20 cellular contexts compared by ENCODE assay signal in genomic region chr12:130981156-130981789, GRCh38. TPM values are rescaled to one million over a fixed set of nuclear protein-coding genes. Genes with fewer than 3 reads are reported as not detected.
DNase-seq lines count a peak whose midpoint lies in the region; ATAC-seq and TF ChIP-seq lines count a peak whose summit lies in the region.
"Had no signal": no experiment of that assay in that cellular context is flagged by ENCODE, and none has a peak within 500 bp of the region (broad histone marks: within the 10 kb centered on the region; RNA-seq: fewer than 3 reads in every experiment).

No MANE protein-coding gene starts in this region.

- no peak overlapping the region for H3K27ac Mint-ChIP-seq in WTC11
- no peak overlapping the region for H3K27ac Mint-ChIP-seq in naive thymus-derived CD4-positive, alpha-beta T cell
- H3K27ac Mint-ChIP-seq: activated CD4-positive, alpha-beta T cell treated with anti-CD3 and anti-CD28 coated beads for 36 hours; T-helper 17 cell had no signal

- H3K9ac ChIP-seq in muscle layer of colon (ENCODE audit: low read length): no peak overlapping the region

- no peaks in the 10 kb centered on the region for H4K20me1 ChIP-seq in DOHH2 (ENCODE audit: control insufficient read depth, insufficient read depth, low read depth, low read length)

- H3K9me2 ChIP-seq in DOHH2 (replicated peaks; ENCODE audit: control insufficient read depth, low read length): no peaks in the 10 kb centered on the region

- H3K27me3 ChIP-seq in DOHH2 (ENCODE audit: control insufficient read depth, low read length) (no peaks in the 10 kb centered on the region), muscle layer of colon (ENCODE audit: control insufficient read depth in 1 of 2, insufficient read depth in 2 of 2, low read length in 2 of 2) (no peaks in the 10 kb centered on the region)
- H3K27me3 ChIP-seq in naive thymus-derived CD4-positive, alpha-beta T cell (ENCODE audit: control insufficient read depth in 2 of 2, insufficient read depth in 2 of 2, low read length in 2 of 2): no peaks in the 10 kb centered on the region
- H3K27me3 ChIP-seq: ascending aorta, foreskin keratinocyte had no signal

- intact Hi-C loops in naive thymus-derived CD4-positive, alpha-beta T cell (cut with micrococcal nuclease): no loop called here

- H3K4me3 Mint-ChIP-seq in WTC11: no peak overlapping the region
- no peak overlapping the region for H3K4me3 Mint-ChIP-seq in naive thymus-derived CD4-positive, alpha-beta T cell
- H3K4me3 Mint-ChIP-seq: activated CD4-positive, alpha-beta T cell treated with anti-CD3 and anti-CD28 coated beads for 36 hours; T-helper 17 cell had no signal

- H3K4me3 ChIP-seq in DOHH2 (ENCODE audit: low read length) (peak overlapping the region; percentile 59), muscle layer of colon (ENCODE audit: low read depth in 1 of 2, low read length in 2 of 2) (no peak overlapping the region)
- no peak overlapping the region for H3K4me3 ChIP-seq in naive thymus-derived CD4-positive, alpha-beta T cell (ENCODE audit: low read length)
- H3K4me3 ChIP-seq: ascending aorta had no signal

- POLR2A ChIA-PET in WTC11 (lab: Charles Lee): no interaction called here
- POLR2A ChIA-PET in naive thymus-derived CD4-positive, alpha-beta T cell (lab: Charles Lee): no interaction called here

- peaks cover 6% of the 10 kb centered on the region for H3K36me3 ChIP-seq in DOHH2 (ENCODE audit: control insufficient read depth, low read length)
- H3K36me3 ChIP-seq in muscle layer of colon (ENCODE audit: insufficient read depth, low read length): no peaks in the 10 kb centered on the region
- no peaks in the 10 kb centered on the region for H3K36me3 ChIP-seq in naive thymus-derived CD4-positive, alpha-beta T cell (ENCODE audit: control insufficient read depth in 2 of 3, insufficient read depth in 3 of 3, low read length in 3 of 3)
- H3K36me3 ChIP-seq: ascending aorta, neutrophil had no signal

- peaks cover 11% of the 10 kb centered on the region for H3K4me1 Mint-ChIP-seq in WTC11
- H3K4me1 Mint-ChIP-seq in naive thymus-derived CD4-positive, alpha-beta T cell: peaks cover 0 to 6% (median 0%) of the 10 kb centered on the region in 7 donors
- H3K4me1 Mint-ChIP-seq: activated CD4-positive, alpha-beta T cell treated with anti-CD3 and anti-CD28 coated beads for 36 hours; T-helper 17 cell had no signal

- H3K4me2 ChIP-seq in DOHH2 (ENCODE audit: low read length): peak overlapping the region; percentile 67

- H3K4me1 ChIP-seq in DOHH2 (ENCODE audit: control insufficient read depth, low read length): peaks cover 67% of the 10 kb centered on the region
- peaks cover 14% of the 10 kb centered on the region for H3K4me1 ChIP-seq in muscle layer of colon (ENCODE audit: insufficient read depth, low read length)
- no peaks in the 10 kb centered on the region for H3K4me1 ChIP-seq in naive thymus-derived CD4-positive, alpha-beta T cell (ENCODE audit: control insufficient read depth in 2 of 2, insufficient read depth in 2 of 2, low read length in 2 of 2)
- H3K4me1 ChIP-seq: ascending aorta, foreskin keratinocyte had no signal

- H3K9me3 ChIP-seq in DOHH2 (ENCODE audit: control insufficient read depth, insufficient read depth, low read length) (no peaks in the 10 kb centered on the region), muscle layer of colon (ENCODE audit: low read length) (no peaks in the 10 kb centered on the region)
- H3K9me3 ChIP-seq in naive thymus-derived CD4-positive, alpha-beta T cell (ENCODE audit: control insufficient read depth in 2 of 3, low read length in 3 of 3): no peaks in the 10 kb centered on the region
- H3K9me3 ChIP-seq: ascending aorta, neutrophil had no signal

- TF ChIP-seq CTCF in DOHH2 (IDR thresholded peaks at IDR 0.05; ENCODE audit: low read depth, low read length, poor library complexity, severe bottlenecking) (no peak), WTC11 (IDR thresholded peaks at IDR 0.05) (no peak)

- in situ Hi-C loops in KBM-7 (cut with MboI; ENCODE audit: low pct_unique_long_range_greater_than_20kb, low sequenced_read_pairs): no loop called here

- H3K36me3 Mint-ChIP-seq in WTC11: no peaks in the 10 kb centered on the region
- H3K36me3 Mint-ChIP-seq in naive thymus-derived CD4-positive, alpha-beta T cell: no peaks in the 10 kb centered on the region

- no peak for ATAC-seq in WTC11
- no peak for ATAC-seq in naive thymus-derived CD4-positive, alpha-beta T cell
- ATAC-seq: activated CD4-positive, alpha-beta T cell treated with anti-CD3 and anti-CD28 coated beads for 36 hours; foreskin keratinocyte; sciatic nerve; T-helper 17 cell had no signal

- peak overlapping the region; percentile 98 for H3K27ac ChIP-seq in DOHH2 (ENCODE audit: low read depth, low read length)
- peak overlapping the region; percentile 37 for H3K27ac ChIP-seq in muscle layer of colon (ENCODE audit: low read depth, low read length)
- no peak overlapping the region for H3K27ac ChIP-seq in naive thymus-derived CD4-positive, alpha-beta T cell (ENCODE audit: low read depth, low read length)
- H3K27ac ChIP-seq: ascending aorta, foreskin keratinocyte, neutrophil had no signal

- peaks cover 42% of the 10 kb centered on the region for H3F3A ChIP-seq in DOHH2 (ENCODE audit: control insufficient read depth, insufficient read depth)

- H3K9me3 Mint-ChIP-seq in WTC11: no peaks in the 10 kb centered on the region
- no peaks in the 10 kb centered on the region for H3K9me3 Mint-ChIP-seq in naive thymus-derived CD4-positive, alpha-beta T cell

- CTCF ChIA-PET in WTC11 (lab: Charles Lee): no interaction called here
- CTCF ChIA-PET in naive thymus-derived CD4-positive, alpha-beta T cell (lab: Charles Lee): no interaction called here

- DNase-seq in KBM-7 (peak; percentile 69), WTC11 (ENCODE audit: low spot score) (no peak), iPS-NIHi11 (ENCODE audit: low spot score) (no peak), iPS-NIHi7 (ENCODE audit: extremely low spot score) (no peak)
- no peak for DNase-seq in naive thymus-derived CD4-positive, alpha-beta T cell
- DNase-seq: activated CD4-positive, alpha-beta T cell treated with anti-CD3 and anti-CD28 coated beads for 36 hours; activated CD8-positive, alpha-beta memory T cell treated with anti-CD3 and anti-CD28 coated beads, Interleukin-2, amount 50 U/mL, for 4 hours; activated naive CD4-positive, alpha-beta T cell treated with Interleukin-2 at 50 U/mL for 16 hours; foreskin keratinocyte; GF-D8; NCI-H1105; NCI-H2171 treated with DMSO at 0.1 percent for 48 hours; stimulated activated CD4-positive, alpha-beta T cell treated with anti-CD3 and anti-CD28 coated beads, Interleukin-1b, Interleukin-23, amount 100 ng/mL, for 48 hours; T-helper 17 cell had no signal

- H3K79me2 ChIP-seq in DOHH2 (ENCODE audit: control insufficient read depth, low read length): peaks cover 7% of the 10 kb centered on the region

- no peaks in the 10 kb centered on the region for H3K27me3 Mint-ChIP-seq in WTC11 (ENCODE audit: low read depth)
- H3K27me3 Mint-ChIP-seq in naive thymus-derived CD4-positive, alpha-beta T cell: peaks cover 6 to 29% (median 15%) of the 10 kb centered on the region in 5 donors

TF ChIP-seq in WTC11, 78 proteins besides CTCF, POLR2A, EP300 and RAD21:
- TF ChIP-seq SMAD3 (CRISPR knock-in tag; IDR thresholded peaks at IDR 0.05; ENCODE audit: borderline replicate concordance) (no peak), HMGXB4 (CRISPR knock-in tag; IDR thresholded peaks at IDR 0.05) (no peak), ESRRA (CRISPR knock-in tag; IDR thresholded peaks at IDR 0.05; ENCODE audit: borderline replicate concordance) (peak; percentile 29; the same call in 1 of the 2 replicates), SMAD4 (CRISPR knock-in tag; IDR thresholded peaks at IDR 0.05) (no peak)

RNA-seq across cellular contexts. Expression of gene ADGRD1, which starts 27.6 kb away (rescaled TPM):
- 0.77 to 0.87 TPM (median 0.80 TPM) in 3 replicates for total RNA-seq in WTC11 (2021)
- 10 to 100 TPM in 1 of 5 experiments, 1 to 10 TPM in 1, under 1 TPM in 1, not detected in 2; 0.41 to 11.9 (median 1.6) TPM for total RNA-seq in naive thymus-derived CD4-positive, alpha-beta T cell
- polyA plus RNA-seq in naive thymus-derived CD4-positive, alpha-beta T cell: not detected
- total RNA-seq: endothelial cell of umbilical vein, foreskin keratinocyte had no signal
- polyA plus RNA-seq: foreskin keratinocyte had no signal
